In genomic region chr4:13543648-13544555, GRCh38 we compare ENCODE assay signal across 8 cellular contexts. TPM values are rescaled to one million over a fixed set of nuclear protein-coding genes. Genes with fewer than 3 reads are reported as not detected.
A peak's percentile ranks its signal among the peaks of the same experiment; 100 is the strongest.
DNase-seq lines count a peak whose midpoint lies in the region; ATAC-seq and TF ChIP-seq lines count a peak whose summit lies in the region.

TSS of gene NKX3-2 (minus strand) at chr4:13544508. CDS start at chr4:13544414, 94 bp downstream.

- in situ Hi-C loops in GM23248 (cut with MboI): no loop called here
- in situ Hi-C loops in gastrocnemius medialis (cut with MboI; ENCODE audit: low sequenced_read_pairs in 4 of 4): loop anchor here in 2 of 4 donors (10.0 to 25.0 kb wide), 2 partner anchors 807 to 809 kb away; no protein-coding TSS in a partner anchor

- CTCF ChIA-PET in activated CD8-positive, alpha-beta T cell treated with anti-CD3 and anti-CD28 coated beads, Interleukin-2, amount 10 ng/mL, durations not matched to agents 7 days and 5 days (lab: Charles Lee): interaction anchor here (1.6 kb wide), 1 partner anchor 17 kb away, joined by 4 read pairs; no protein-coding TSS in a partner anchor

- no peaks in the 10 kb centered on the region for H4K20me1 ChIP-seq in GM23248 (ENCODE audit: insufficient read depth)

- peaks cover 39% of the 10 kb centered on the region for H3K4me1 Mint-ChIP-seq in activated CD8-positive, alpha-beta T cell treated with anti-CD3 and anti-CD28 coated beads, Interleukin-2, amount 10 ng/mL, durations not matched to agents 7 days and 5 days (ENCODE audit: low read depth)

- no peak for ATAC-seq in activated CD8-positive, alpha-beta T cell treated with anti-CD3 and anti-CD28 coated beads, Interleukin-2, amount 10 ng/mL, durations not matched to agents 7 days and 5 days
- ATAC-seq in right cardiac atrium: peak; percentile 53 to 69
- no peak for ATAC-seq in gastrocnemius medialis
- ATAC-seq in GM19395 (IDR thresholded peaks at IDR 0.05; ENCODE audit: unreplicated experiment): no peak

- no peak within 1 kb of the TSS for H3K9ac ChIP-seq in GM23248

- H3K9me3 ChIP-seq in GM23248 (ENCODE audit: low read depth) (no peaks in the 10 kb centered on the region), right cardiac atrium (ENCODE audit: control insufficient read depth, low read length) (no peaks in the 10 kb centered on the region), gastrocnemius medialis (no peaks in the 10 kb centered on the region)

- no peaks in the 10 kb centered on the region for H3K9me2 ChIP-seq in GM23248 (ENCODE audit: insufficient read depth)

- H3K4me3 ChIP-seq in GM23248 (peak within 1 kb of the TSS; percentile 83), right cardiac atrium (ENCODE audit: low read length) (peak within 1 kb of the TSS; percentile 48), gastrocnemius medialis (peak within 1 kb of the TSS; percentile 42 to 68 (median 59))

- no peaks in the 10 kb centered on the region for H3K79me2 ChIP-seq in GM23248 (ENCODE audit: insufficient read depth)

- H3K36me3 Mint-ChIP-seq in activated CD8-positive, alpha-beta T cell treated with anti-CD3 and anti-CD28 coated beads, Interleukin-2, amount 10 ng/mL, durations not matched to agents 7 days and 5 days (ENCODE audit: low read depth): peaks cover 5% of the 10 kb centered on the region

- POLR2A ChIA-PET in activated CD8-positive, alpha-beta T cell treated with anti-CD3 and anti-CD28 coated beads, Interleukin-2, amount 10 ng/mL, durations not matched to agents 7 days and 5 days (lab: Charles Lee): no interaction called here

- intact Hi-C loops in right cardiac atrium (cut with DNase I) (loop anchor here in 1 of 4 donors (5.0 kb wide), 1 partner anchor 817 kb away; no protein-coding TSS in a partner anchor), gastrocnemius medialis (cut with DNase I; ENCODE audit: low total_unique reads) (no loop called here)

- no peak within 1 kb of the TSS for H3K27ac ChIP-seq in GM23248
- no peak within 1 kb of the TSS for H3K27ac ChIP-seq in right cardiac atrium (ENCODE audit: low read length)
- H3K27ac ChIP-seq in gastrocnemius medialis: no peak within 1 kb of the TSS

- peak within 1 kb of the TSS; percentile 68 for H3K4me3 Mint-ChIP-seq in activated CD8-positive, alpha-beta T cell treated with anti-CD3 and anti-CD28 coated beads, Interleukin-2, amount 10 ng/mL, durations not matched to agents 7 days and 5 days

- H3K9me3 Mint-ChIP-seq in activated CD8-positive, alpha-beta T cell treated with anti-CD3 and anti-CD28 coated beads, Interleukin-2, amount 10 ng/mL, durations not matched to agents 7 days and 5 days (ENCODE audit: insufficient read depth): no peaks in the 10 kb centered on the region

- peak within 1 kb of the TSS; percentile 49 for H3K27ac Mint-ChIP-seq in activated CD8-positive, alpha-beta T cell treated with anti-CD3 and anti-CD28 coated beads, Interleukin-2, amount 10 ng/mL, durations not matched to agents 7 days and 5 days

- DNase-seq in AG20443 (ENCODE audit: low spot score) (peak; percentile 60), GM23248 (peak; percentile 65), right cardiac atrium (no peak), gastrocnemius medialis (no peak), GDM1 (lab: John Stamatoyannopoulos, UW) (no peak)
- no peak for DNase-seq in activated CD8-positive, alpha-beta T cell treated with anti-CD3 and anti-CD28 coated beads, Interleukin-2, amount 10 ng/mL, durations not matched to agents 7 days and 5 days
- DNase-seq in NK-92 treated with Interleukin-12 subunit alpha and Interleukin-12 subunit beta, amount 100 ng/mL, for 24 hours (lab: John Stamatoyannopoulos, UW): no peak

- H3K27me3 ChIP-seq in GM23248 (replicated peaks; ENCODE audit: insufficient read depth) (peaks cover 72% of the 10 kb centered on the region), right cardiac atrium (ENCODE audit: control insufficient read depth, insufficient read depth) (no peaks in the 10 kb centered on the region), gastrocnemius medialis (peaks cover 98 to 100% (median 99%) of the 10 kb centered on the region in 3 donors)

- H3K27me3 Mint-ChIP-seq in activated CD8-positive, alpha-beta T cell treated with anti-CD3 and anti-CD28 coated beads, Interleukin-2, amount 10 ng/mL, durations not matched to agents 7 days and 5 days (ENCODE audit: low read depth): peaks cover 67% of the 10 kb centered on the region

- no peak for TF ChIP-seq CTCF in gastrocnemius medialis (IDR thresholded peaks at IDR 0.05 in 4 of 5, conservative IDR thresholded peaks at IDR 0.05 in 1 of 5)

- H3K4me1 ChIP-seq in GM23248 (ENCODE audit: insufficient read depth) (no peaks in the 10 kb centered on the region; the same call in 1 of the 2 replicates), right cardiac atrium (ENCODE audit: control insufficient read depth, insufficient read depth, low read length) (peaks cover 9% of the 10 kb centered on the region), gastrocnemius medialis (peaks cover 23 to 38% of the 10 kb centered on the region in 2 donors)

- H3K36me3 ChIP-seq in GM23248 (ENCODE audit: low read depth): no peaks in the 10 kb centered on the region
- H3K36me3 ChIP-seq in gastrocnemius medialis: no peaks in the 10 kb centered on the region

- WGBS in GM23248 (ENCODE audit: low coverage in 1 of 2, low lambda C conversion rate in 2 of 2, missing lambda C conversion rate in 2 of 2), 2 experiments: 9% methylated on average over 77 of the region's 103 CpGs
- 4% methylated on average over 103 of the region's 103 CpGs for WGBS in right cardiac atrium

- peak within 1 kb of the TSS; percentile 84 for H2AFZ ChIP-seq in GM23248

- TF ChIP-seq POLR2A in gastrocnemius medialis (IDR thresholded peaks at IDR 0.05): no peak

- H3F3A ChIP-seq in GM23248 (ENCODE audit: insufficient read depth): no peaks in the 10 kb centered on the region

- H3K4me2 ChIP-seq in GM23248 (ENCODE audit: unreplicated experiment): peak within 1 kb of the TSS; percentile 91

RNA-seq across cellular contexts. Expression of gene NKX3-2, which starts in this region (rescaled TPM):
- under 0.01 and 0.13 TPM in 2 replicates for total RNA-seq in GM23248 (2014; rRNA removed; shearing (Covaris generic))
- polyA plus RNA-seq in GM23248 (2016; fragmentation: Nextera tagmentation; extraction: Ambion mirVana) (not detected in 2 replicates), right cardiac atrium (0.05 TPM)
- total RNA-seq in activated CD8-positive, alpha-beta T cell treated with anti-CD3 and anti-CD28 coated beads, Interleukin-2, amount 10 ng/mL, durations not matched to agents 7 days and 5 days: not detected
- total RNA-seq in right cardiac atrium (under 1 TPM in 1 of 4 donors, not detected in 3; 0.12 TPM), gastrocnemius medialis (not detected)

Comparison
In these comparisons a context has a peak if more than half of its experiments do, and no peak if none do; other contexts are left out.
1. Peak in DNase-seq, H3K4me3 ChIP-seq and H3K4me2 ChIP-seq in GM23248; RNA of the gene not detected or under 1 TPM.
2. Peak in ATAC-seq and H3K4me3 ChIP-seq in right cardiac atrium; RNA of the gene not detected or under 1 TPM.